ENCODE assay signal across 21 cellular contexts in genomic region chr13:51325837-51326236, GRCh38. TPM values are rescaled to one million over a fixed set of nuclear protein-coding genes. Genes with fewer than 3 reads are reported as not detected.
DNase-seq lines count a peak whose midpoint lies in the region; ATAC-seq and TF ChIP-seq lines count a peak whose summit lies in the region.
"Had no signal": no experiment of that assay in that cellular context is flagged by ENCODE, and none has a peak within 500 bp of the region (broad histone marks: within the 10 kb centered on the region; RNA-seq: fewer than 3 reads in every experiment).

No MANE protein-coding gene starts in this region.

- H3K4me2 ChIP-seq in H9 (ENCODE audit: insufficient read depth, insufficient read length, low read length): no peak overlapping the region

- H3K27ac ChIP-seq in H9 (ENCODE audit: insufficient read length, low read depth, low read length) (no peak overlapping the region), angular gyrus (ENCODE audit: low read depth, low read length) (peak overlapping the region; percentile 64), layer of hippocampus (ENCODE audit: low read depth, low read length) (peak overlapping the region; percentile 60), temporal lobe (ENCODE audit: low read depth, low read length) (peak overlapping the region; percentile 75)
- H3K27ac ChIP-seq: SK-N-MC had no signal

- TF ChIP-seq CTCF in H9 (conservative IDR thresholded peaks at IDR 0.05): no peak

- H2BK12ac ChIP-seq in H9 (ENCODE audit: insufficient read length, low read depth, low read length): no peak overlapping the region

- H2BK15ac ChIP-seq in H9 (ENCODE audit: low read depth, low read length): no peak overlapping the region

- H4K8ac ChIP-seq in H9 (replicated peaks; ENCODE audit: insufficient read length, low read depth, low read length): no peak overlapping the region

- H3K79me1 ChIP-seq in H9 (ENCODE audit: insufficient read depth, low read depth, low read length, poor library complexity, severe bottlenecking): no peaks in the 10 kb centered on the region

- WGBS in H9 (ENCODE audit: extremely low coverage, insufficient read length, low lambda C conversion rate): no CpG with 5 or more reads among the region's 6 CpGs

- no peak overlapping the region for H3K18ac ChIP-seq in H9 (ENCODE audit: insufficient read length, low read depth, low read length)

- H3K9me3 Mint-ChIP-seq in H9: no peaks in the 10 kb centered on the region

- peaks cover 5% of the 10 kb centered on the region; the same call in 1 of the 2 replicates for H3K4me1 ChIP-seq in H9 (ENCODE audit: insufficient read depth, low read length)
- H3K4me1 ChIP-seq: Caco-2 had no signal

- no peaks in the 10 kb centered on the region for H3K79me2 ChIP-seq in H9 (ENCODE audit: insufficient read depth, low read length)

- H3K14ac ChIP-seq in H9 (ENCODE audit: insufficient read depth, low read length): no peak overlapping the region

- H4K20me1 ChIP-seq in H9 (ENCODE audit: control insufficient read depth, insufficient read depth, insufficient read length): no peaks in the 10 kb centered on the region

- no peaks in the 10 kb centered on the region for H3K27me3 Mint-ChIP-seq in H9 (ENCODE audit: low read depth)

- no peak overlapping the region for H2AK5ac ChIP-seq in H9 (ENCODE audit: insufficient read length, low read length)

- no peak overlapping the region for H3T11ph ChIP-seq in H9 (ENCODE audit: low read length)

- H3K4ac ChIP-seq in H9 (ENCODE audit: low read depth, low read length): no peak overlapping the region

- H2BK120ac ChIP-seq in H9 (ENCODE audit: low read depth, low read length, poor library complexity, severe bottlenecking): no peak overlapping the region

- H3K23me2 ChIP-seq in H9 (ENCODE audit: insufficient read length, low read depth, low read length, poor library complexity, severe bottlenecking): no peaks in the 10 kb centered on the region

- no peak for ATAC-seq in GM19023 (IDR thresholded peaks at IDR 0.05; ENCODE audit: unreplicated experiment)
- ATAC-seq: HepG2 had no signal

- peaks cover 0 to 3% (median 0%) of the 10 kb centered on the region in 3 experiments; a peak in 2 of 7 replicates for H3K36me3 Mint-ChIP-seq in H9 (ENCODE audit: insufficient read depth in 1 of 3, low read depth in 3 of 3)

- H2AFZ ChIP-seq in H9 (ENCODE audit: low read length): no peak overlapping the region

- H3K9me3 ChIP-seq in H9 (ENCODE audit: control insufficient read depth, low read depth, low read length): no peaks in the 10 kb centered on the region
- H3K9me3 ChIP-seq: Caco-2 had no signal

- peaks cover 45 to 49% of the 10 kb centered on the region in 2 experiments for H3K4me1 Mint-ChIP-seq in H9

- H3K4me3 Mint-ChIP-seq in H9: peak overlapping the region in 1 of 2 experiments; percentile 4; a peak in 2 of 5 replicates

- H3K27me3 ChIP-seq in H9 (ENCODE audit: insufficient read depth, low read length) (no peaks in the 10 kb centered on the region), layer of hippocampus (ENCODE audit: control insufficient read depth, insufficient read depth, low read length) (no peaks in the 10 kb centered on the region)

- no peak overlapping the region for H2BK5ac ChIP-seq in H9 (ENCODE audit: insufficient read length, low read length)

- no peak overlapping the region for H2BK20ac ChIP-seq in H9 (ENCODE audit: low read depth, low read length, poor library complexity, severe bottlenecking)

- H3K9ac ChIP-seq in H9 (ENCODE audit: extremely low read depth, insufficient read length, low read length): no peak overlapping the region

- H3K56ac ChIP-seq in H9 (ENCODE audit: insufficient read length, low read depth, low read length): no peak overlapping the region

- DNase-seq in H9 (no peak), DMS 273 treated with DMSO at 0.1 percent for 48 hours (lab: John Stamatoyannopoulos, UW) (no peak)
- DNase-seq in stimulated activated CD4-positive, alpha-beta T cell treated with anti-CD3 and anti-CD28 coated beads, Interleukin-15, amount 100 ng/mL, for 24 hours: no peak
- DNase-seq: AML-193, Caco-2, DMS53, KG1, NCI-H1417 treated with DMSO at 0.1 percent for 48 hours, NCI-H187 treated with DMSO at 0.1 percent for 48 hours, NCI-H2227 treated with DMSO at 0.1 percent for 48 hours, NCI-H524, NCI-H82, SHP77 had no signal

- H4K5ac ChIP-seq in H9 (ENCODE audit: insufficient read length, low read depth, low read length): no peak overlapping the region

- no peak overlapping the region for H4K91ac ChIP-seq in H9 (ENCODE audit: insufficient read length, low read depth, low read length)

- no peak overlapping the region for H3K23ac ChIP-seq in H9 (ENCODE audit: insufficient read length, low read depth, low read length)

- peak overlapping the region in 2 of 3 experiments; percentile 11 to 27; a peak in 4 of 7 replicates for H3K27ac Mint-ChIP-seq in H9

RNA-seq across cellular contexts. Expression of gene SERPINE3, which starts 13.7 kb away (rescaled TPM):
- total RNA-seq in H9 (2021): 0.18 TPM in 1 of 2 replicates, not detected in the other
- under 0.01 TPM for total RNA-seq in temporal lobe
- total RNA-seq: Caco-2, H4, HepG2, RPMI7951 had no signal
